In genomic region chr3:111848246-111848645, GRCh38 we compare ENCODE assay signal across 22 cellular contexts. TPM values are rescaled to one million over a fixed set of nuclear protein-coding genes. Genes with fewer than 3 reads are reported as not detected.
DNase-seq lines count a peak whose midpoint lies in the region; ATAC-seq and TF ChIP-seq lines count a peak whose summit lies in the region.
"Had no signal": no experiment of that assay in that cellular context is flagged by ENCODE, and none has a peak within 500 bp of the region (broad histone marks: within the 10 kb centered on the region; RNA-seq: fewer than 3 reads in every experiment).

No MANE protein-coding gene starts in this region.

- no peak overlapping the region for H2AK5ac ChIP-seq in IMR-90 (ENCODE audit: low read depth, low read length)

- H2BK20ac ChIP-seq in IMR-90 (ENCODE audit: low read depth, low read length), result peak overlapping the region; percentile 34; the same call in 1 of the 2 replicates

- H3K4me1 Mint-ChIP-seq in nephron (peaks cover 30% of the 10 kb centered on the region), type B pancreatic cell (ENCODE audit: unreplicated experiment) (peaks cover 14% of the 10 kb centered on the region)

- POLR2A ChIA-PET in IMR-90 (lab: Charles Lee; ENCODE audit: unreplicated experiment), result no interaction called here

- H3K27me3 ChIP-seq in IMR-90 (ENCODE audit: control insufficient read depth, insufficient read depth, low read length), result no peaks in the 10 kb centered on the region
- no peaks in the 10 kb centered on the region for H3K27me3 ChIP-seq in mammary epithelial cell (ENCODE audit: insufficient read depth, low read length)
- no peaks in the 10 kb centered on the region for H3K27me3 ChIP-seq in psoas muscle (ENCODE audit: insufficient read depth in 3 of 3, low read length in 2 of 3)
- H3K27me3 ChIP-seq: BE2C had no signal

- H4K20me1 ChIP-seq in IMR-90 (ENCODE audit: insufficient read depth, low read length), result no peaks in the 10 kb centered on the region
- H4K20me1 ChIP-seq in mammary epithelial cell (ENCODE audit: insufficient read depth, low read length), result no peaks in the 10 kb centered on the region

- no peaks in the 10 kb centered on the region for H3K79me1 ChIP-seq in IMR-90 (ENCODE audit: low read depth in 1 of 2, low read length in 2 of 2)

- H2BK5ac ChIP-seq in IMR-90 (ENCODE audit: low read depth, low read length, poor library complexity, severe bottlenecking), result no peak overlapping the region

- no peak overlapping the region for H3K27ac ChIP-seq in IMR-90 (ENCODE audit: insufficient read depth, low read length)
- H3K27ac ChIP-seq in mammary epithelial cell (ENCODE audit: insufficient read depth, low read depth, low read length), result peak overlapping the region; percentile 84
- H3K27ac ChIP-seq in psoas muscle, result no peak overlapping the region
- H3K27ac ChIP-seq: HL-60, SK-N-MC had no signal

- no peaks in the 10 kb centered on the region for H3K9me3 Mint-ChIP-seq in nephron
- no peaks in the 10 kb centered on the region for H3K9me3 Mint-ChIP-seq in type B pancreatic cell
- H3K9me3 Mint-ChIP-seq: CD8-positive, alpha-beta T cell had no signal

- no peak overlapping the region for H2BK15ac ChIP-seq in IMR-90 (ENCODE audit: low read depth, low read length)

- peak overlapping the region; percentile 39; the same call in 1 of the 2 replicates for H2BK120ac ChIP-seq in IMR-90 (ENCODE audit: low read depth, low read length)

- no peaks in the 10 kb centered on the region for H3K79me2 ChIP-seq in mammary epithelial cell (ENCODE audit: insufficient read depth, low read length)

- H3K56ac ChIP-seq in IMR-90 (ENCODE audit: extremely low read depth, insufficient read depth, low read length), result no peak overlapping the region

- in situ Hi-C loops in IMR-90 (cut with MboI; ENCODE audit: low sequenced_read_pairs), result no loop called here
- in situ Hi-C loops in mammary epithelial cell (cut with MboI; ENCODE audit: low sequenced_read_pairs in 2 of 2), result no loop called here

- H3K9me3 ChIP-seq in IMR-90 (ENCODE audit: control insufficient read depth, insufficient read depth, low read length) (no peaks in the 10 kb centered on the region), mammary epithelial cell (replicated peaks; ENCODE audit: insufficient read depth, low read length) (no peaks in the 10 kb centered on the region), psoas muscle (no peaks in the 10 kb centered on the region)
- H3K9me3 ChIP-seq: BE2C had no signal

- DNase-seq in NCI-H1105 treated with DMSO at 0.1 percent for 48 hours (lab: John Stamatoyannopoulos, UW) (peak; percentile 28), NCI-H1105 (lab: John Stamatoyannopoulos, UW) (no peak), IMR-90 (no peak), mammary epithelial cell (peak; percentile 32), NCI-H1417 treated with DMSO at 0.1 percent for 48 hours (lab: John Stamatoyannopoulos, UW) (no peak), psoas muscle (no peak), type B pancreatic cell (ENCODE audit: extremely low spot score, unreplicated experiment) (no peak)
- DNase-seq: 8988T; BE2C; CD8-positive, alpha-beta T cell; EL; MV-4-11; NCI-H146; NCI-H2107; NCI-H446 treated with DMSO at 0.1 percent for 48 hours; NCI-H82; Right ventricle myocardium superior; T-helper 1 cell had no signal

- 0 out of 2 replicates have a peak overlapping the region, but pooled peaks have one; percentile 30 for H3K14ac ChIP-seq in IMR-90 (replicated peaks; ENCODE audit: low read depth, low read length)

- H3K23ac ChIP-seq in IMR-90 (ENCODE audit: low read depth, low read length), result no peak overlapping the region

- TF ChIP-seq RAD21 in IMR-90 (IDR thresholded peaks at IDR 0.05; ENCODE audit: low read length), result no peak

- TF ChIP-seq POLR2A in IMR-90 (IDR thresholded peaks at IDR 0.05; ENCODE audit: low read depth, low read length), result no peak

- H3K36me3 Mint-ChIP-seq in nephron (ENCODE audit: low read depth) (peaks cover 4% of the 10 kb centered on the region), type B pancreatic cell (no peaks in the 10 kb centered on the region)
- H3K36me3 Mint-ChIP-seq: CD8-positive, alpha-beta T cell had no signal

- CTCF ChIA-PET in IMR-90 (lab: Yijun Ruan, JAX) (no interaction called here), mammary epithelial cell (lab: Charles Lee; ENCODE audit: low non-redundant PET) (interaction anchor here (0.7 kb wide), 1 partner anchor 50 kb away, joined by 4 read pairs; no protein-coding TSS in a partner anchor)

- no peak overlapping the region for H4K91ac ChIP-seq in IMR-90 (ENCODE audit: insufficient read depth, low read depth, low read length)

- TF ChIP-seq CTCF in IMR-90 (conservative IDR thresholded peaks at IDR 0.05; ENCODE audit: low read depth, low read length) (no peak), mammary epithelial cell (conservative IDR thresholded peaks at IDR 0.05 in 1 of 2, IDR thresholded peaks at IDR 0.05 in 1 of 2; ENCODE audit: extremely low read depth in 1 of 2, insufficient read depth in 1 of 2, low read depth in 1 of 2, low read length in 2 of 2) (no peak), nephron (IDR thresholded peaks at IDR 0.05; ENCODE audit: unreplicated experiment in 3 of 3) (no peak), psoas muscle (IDR thresholded peaks at IDR 0.05) (no peak), type B pancreatic cell (conservative IDR thresholded peaks at IDR 0.05) (no peak)

- peak overlapping the region; percentile 14; the same call in 1 of the 2 replicates for H4K5ac ChIP-seq in IMR-90 (ENCODE audit: low read depth, low read length)

- H3K36me3 ChIP-seq in IMR-90 (ENCODE audit: control insufficient read depth, insufficient read depth, low read length), result no peaks in the 10 kb centered on the region
- no peaks in the 10 kb centered on the region for H3K36me3 ChIP-seq in mammary epithelial cell (ENCODE audit: insufficient read depth, low read length)
- H3K36me3 ChIP-seq in psoas muscle (ENCODE audit: insufficient read depth in 1 of 2, low read depth in 1 of 2), result no peaks in the 10 kb centered on the region
- H3K36me3 ChIP-seq: BE2C had no signal

- dilution Hi-C loops in IMR-90 (cut with HindIII; ENCODE audit: low sequenced_read_pairs, unreplicated experiment), result no loop called here
- dilution Hi-C loops in mammary epithelial cell (cut with HindIII; ENCODE audit: low sequenced_read_pairs), result loop anchor here (10.0 kb wide), 1 partner anchor 113 kb away; no protein-coding TSS in a partner anchor

- no CpG with 5 or more reads among the region's 1 CpG for WGBS in IMR-90 (ENCODE audit: extremely low coverage in 2 of 2, insufficient read length in 1 of 2), 2 experiments
- WGBS in mammary epithelial cell (ENCODE audit: low coverage, missing lambda C conversion rate), result 85% methylated on average over 1 of the region's 1 CpG
- 89 to 100% (median 93%) methylated on average over 1 of the region's 1 CpG for WGBS in psoas muscle, 3 donors

- intact Hi-C loops in IMR-90 (cut with micrococcal nuclease), result loop anchor here (5.0 kb wide), 1 partner anchor 36 kb away; no protein-coding TSS in a partner anchor
- intact Hi-C loops in mammary epithelial cell (cut with micrococcal nuclease), result no loop called here
- intact Hi-C loops in psoas muscle (cut with DNase I), result no loop called here

- BruUV-seq in IMR-90 (replicated peaks; lab: Mats Ljungman, UMichigan) (no TSS peak), mammary epithelial cell (replicated peaks; lab: Mats Ljungman, UMichigan) (no TSS peak)

- no peak overlapping the region for H2AK9ac ChIP-seq in IMR-90 (replicated peaks; ENCODE audit: low read depth, low read length, poor library complexity)

- H3K18ac ChIP-seq in IMR-90 (ENCODE audit: low read depth, low read length), result no peak overlapping the region

- ATAC-seq in IMR-90 (ENCODE audit: low read depth) (no peak), psoas muscle (no peak)
- ATAC-seq: CD8-positive, alpha-beta T cell; Panc1 had no signal

- H3K27me3 Mint-ChIP-seq in nephron (ENCODE audit: low read depth) (no peaks in the 10 kb centered on the region), type B pancreatic cell (no peaks in the 10 kb centered on the region)

- H3K4me1 ChIP-seq in IMR-90 (ENCODE audit: control insufficient read depth, insufficient read depth, low read length) (peaks cover 8% of the 10 kb centered on the region; the same call in 1 of the 2 replicates), mammary epithelial cell (ENCODE audit: insufficient read depth, low read length) (peaks cover 52% of the 10 kb centered on the region), psoas muscle (no peaks in the 10 kb centered on the region)
- H3K4me1 ChIP-seq: BE2C had no signal

- no peak overlapping the region for H4K8ac ChIP-seq in IMR-90 (ENCODE audit: low read depth in 2 of 2, low read length in 2 of 2)

- H3K4me3 ChIP-seq in IMR-90 (ENCODE audit: insufficient read depth, low read depth, low read length) (no peak overlapping the region), mammary epithelial cell (replicated peaks in 1 of 3; ENCODE audit: insufficient read depth in 1 of 3, low read depth in 2 of 3, low read length in 3 of 3) (no peak overlapping the region), psoas muscle (no peak overlapping the region)
- H3K4me3 ChIP-seq: SK-N-MC had no signal

- H3K9me1 ChIP-seq in IMR-90 (ENCODE audit: insufficient read depth, low read length), result no peaks in the 10 kb centered on the region

- no peak overlapping the region for H3K9ac ChIP-seq in IMR-90 (ENCODE audit: low read depth, low read length)
- H3K9ac ChIP-seq in mammary epithelial cell (ENCODE audit: insufficient read depth, low read length), result no peak overlapping the region

- H3K4me3 Mint-ChIP-seq in nephron, result no peak overlapping the region
- H3K4me3 Mint-ChIP-seq in type B pancreatic cell, result no peak overlapping the region
- H3K4me3 Mint-ChIP-seq: CD8-positive, alpha-beta T cell had no signal

- no peak overlapping the region for H2AFZ ChIP-seq in IMR-90 (replicated peaks; ENCODE audit: low read length, poor library complexity)
- H2AFZ ChIP-seq in mammary epithelial cell (ENCODE audit: low read depth, low read length), result no peak overlapping the region

- no peak overlapping the region for H3K4ac ChIP-seq in IMR-90 (ENCODE audit: low read depth, low read length)

- H3K4me2 ChIP-seq in IMR-90 (ENCODE audit: low read depth, low read length) (no peak overlapping the region), mammary epithelial cell (ENCODE audit: insufficient read depth, low read depth, low read length) (no peak overlapping the region)

- peak overlapping the region in 2 of 3 experiments; percentile 50 to 58 for H3K27ac Mint-ChIP-seq in nephron
- H3K27ac Mint-ChIP-seq in type B pancreatic cell, result no peak overlapping the region
- H3K27ac Mint-ChIP-seq: CD8-positive, alpha-beta T cell had no signal

TF ChIP-seq in IMR-90, 13 proteins besides CTCF, POLR2A, EP300 and RAD21 (continues in another document):
- TF ChIP-seq BHLHE40 (IDR thresholded peaks at IDR 0.05; ENCODE audit: low read depth, low read length), result no peak

RNA-seq across cellular contexts. Expression of gene PHLDB2, which starts 10.8 kb away (rescaled TPM):
- total RNA-seq in IMR-90 (2012; rRNA removed), result 27.2 and 28.7 TPM in 2 replicates
- polyA plus RNA-seq in IMR-90 (2012; rRNA removed), result 8.0 and 10.6 TPM in 2 replicates
- polyA plus RNA-seq in IMR-90 (2012; cell fraction: cytosol; rRNA removed), result 2.4 and 2.9 TPM in 2 replicates
- polyA plus RNA-seq in IMR-90 (2012; cell fraction: nucleus; rRNA removed; ENCODE audit: low replicate concordance), result 4.0 and 19.6 TPM in 2 replicates
- 100 to 1,000 TPM in 1 of 2 donors, 10 to 100 TPM in 1; 95.5 to 153 TPM for total RNA-seq in mammary epithelial cell
- 21.1 TPM for polyA plus RNA-seq in mammary epithelial cell
- polyA minus RNA-seq in mammary epithelial cell, result 55.5 TPM
- total RNA-seq in psoas muscle, result 1 to 10 TPM; 3.5 to 7.5 (median 5.9) TPM
- polyA plus RNA-seq in psoas muscle, result 1 to 10 TPM; 2.9 to 8.5 (median 3.0) TPM
- total RNA-seq in type B pancreatic cell (ENCODE audit: low replicate concordance), result 33.2 and 43.5 TPM in 2 replicates

Comparison
In these comparisons a context has a peak if more than half of its experiments do, and no peak if none do; other contexts are left out.
1. DNase-seq: peak in NCI-H1105 treated with DMSO at 0.1 percent for 48 hours (single experiment) and mammary epithelial cell (single experiment); none in NCI-H1105 (single experiment), IMR-90 (single experiment), NCI-H1417 treated with DMSO at 0.1 percent for 48 hours (single experiment), psoas muscle (0 of 2) and type B pancreatic cell (single experiment).